ENCODE assay signal across 8 cellular contexts in genomic region chr15:50906954-50907865, GRCh38. TPM values are rescaled to one million over a fixed set of nuclear protein-coding genes. Genes with fewer than 3 reads are reported as not detected.
DNase-seq lines count a peak whose midpoint lies in the region; ATAC-seq and TF ChIP-seq lines count a peak whose summit lies in the region.

No MANE protein-coding gene starts in this region.

- no peak overlapping the region for H2BK15ac ChIP-seq in neuronal stem cell (ENCODE audit: low read length)

- H4K20me1 ChIP-seq in KMS-11 (ENCODE audit: insufficient read depth) = no peaks in the 10 kb centered on the region

- H3K4me3 ChIP-seq in KMS-11 (IDR thresholded peaks at IDR 0.05; ENCODE audit: insufficient read depth, low read depth, low read length) = no peak overlapping the region
- H3K4me3 ChIP-seq in endocrine pancreas (ENCODE audit: control insufficient read depth, insufficient read depth, low read length) = peak overlapping the region; percentile 94
- peak overlapping the region; percentile 80 to 86 for H3K4me3 ChIP-seq in neuronal stem cell (ENCODE audit: low read length in 2 of 2)
- peak overlapping the region; percentile 87 to 97 for H3K4me3 ChIP-seq in testis

- no peak overlapping the region for H4K8ac ChIP-seq in neuronal stem cell (ENCODE audit: low read depth, low read length)

- H3K4me1 ChIP-seq in KMS-11 (ENCODE audit: low read depth, poor library complexity, severe bottlenecking) (peaks cover 18% of the 10 kb centered on the region), endocrine pancreas (ENCODE audit: control insufficient read depth, insufficient read depth, low read length) (no peaks in the 10 kb centered on the region), neuronal stem cell (ENCODE audit: control insufficient read depth in 2 of 2, insufficient read depth in 1 of 2, low read depth in 1 of 2, low read length in 2 of 2) (peaks cover 3 to 5% of the 10 kb centered on the region in 2 donors), testis (peaks cover 21% of the 10 kb centered on the region)

- no CpG with 5 or more reads among the region's 23 CpGs for WGBS in neuronal stem cell (ENCODE audit: extremely low coverage in 2 of 2, insufficient read length in 2 of 2, insufficient replicate concordance in 1 of 2), 2 donors
- WGBS in testis, 2 donors = 32 to 38% methylated on average over 23 of the region's 23 CpGs

- no peak for TF ChIP-seq POLR2A in testis (IDR thresholded peaks at IDR 0.05)

- H3K4me2 ChIP-seq in KMS-11 = peak overlapping the region; percentile 98
- peak overlapping the region; percentile 62 for H3K4me2 ChIP-seq in neuronal stem cell (ENCODE audit: insufficient read depth, low read length, poor library complexity, severe bottlenecking)

- H2BK120ac ChIP-seq in neuronal stem cell (ENCODE audit: low read depth, low read length) = no peak overlapping the region

- H3K4ac ChIP-seq in neuronal stem cell (ENCODE audit: low read length) = no peak overlapping the region

- H3K79me2 ChIP-seq in KMS-11 (ENCODE audit: insufficient read depth, low read depth) = peaks cover 16% of the 10 kb centered on the region; the same call in 1 of the 2 replicates

- H3K9ac ChIP-seq in KMS-11 (peak overlapping the region; percentile 83), endocrine pancreas (ENCODE audit: control insufficient read depth, insufficient read depth, low read length) (peak overlapping the region; percentile 96), neuronal stem cell (ENCODE audit: low read depth, low read length, poor library complexity) (no peak overlapping the region)

- H3K79me1 ChIP-seq in neuronal stem cell (ENCODE audit: low read depth, low read length) = no peaks in the 10 kb centered on the region

- TF ChIP-seq CTCF in KMS-11 (conservative IDR thresholded peaks at IDR 0.05; ENCODE audit: low read depth, low read length) = no peak
- no peak for TF ChIP-seq CTCF in testis (IDR thresholded peaks at IDR 0.05)

- H3K27me3 ChIP-seq in KMS-11 (ENCODE audit: insufficient read depth, low read depth) = no peaks in the 10 kb centered on the region
- no peaks in the 10 kb centered on the region for H3K27me3 ChIP-seq in endocrine pancreas (ENCODE audit: control insufficient read depth, insufficient read depth, low read length)
- no peaks in the 10 kb centered on the region for H3K27me3 ChIP-seq in neuronal stem cell (ENCODE audit: control insufficient read depth in 3 of 3, insufficient read depth in 3 of 3, low read depth in 1 of 3, low read length in 3 of 3)
- H3K27me3 ChIP-seq in testis = no peaks in the 10 kb centered on the region

- H4K91ac ChIP-seq in neuronal stem cell (ENCODE audit: low read depth, low read length, poor library complexity) = no peak overlapping the region

- H2AK5ac ChIP-seq in neuronal stem cell (ENCODE audit: low read depth, low read length) = no peak overlapping the region

- H3K23ac ChIP-seq in neuronal stem cell (ENCODE audit: low read depth, low read length, poor library complexity) = no peak overlapping the region

- no peak overlapping the region for H3K18ac ChIP-seq in neuronal stem cell (ENCODE audit: low read length)

- no peak overlapping the region for H2BK12ac ChIP-seq in neuronal stem cell (ENCODE audit: low read length)

- ATAC-seq in GM21529 (IDR thresholded peaks at IDR 0.05; ENCODE audit: unreplicated experiment) = peak; percentile 62

- intact Hi-C loops in testis (cut with DNase I; ENCODE audit: low total_unique reads) = no loop called here

- peak overlapping the region; percentile 39; the same call in 1 of the 2 replicates for H3K27ac ChIP-seq in KMS-11
- no peak overlapping the region for H3K27ac ChIP-seq in neuronal stem cell (replicated peaks; ENCODE audit: low read length)
- H3K27ac ChIP-seq in testis = peak overlapping the region; percentile 89 to 97

- H3K9me3 ChIP-seq in endocrine pancreas (ENCODE audit: control insufficient read depth, low read length) (no peaks in the 10 kb centered on the region), neuronal stem cell (replicated peaks in 1 of 2; ENCODE audit: control insufficient read depth in 2 of 2, insufficient read depth in 1 of 2, low read depth in 1 of 2, low read length in 2 of 2) (no peaks in the 10 kb centered on the region), testis (no peaks in the 10 kb centered on the region)

- H2AFZ ChIP-seq in KMS-11 (ENCODE audit: low read depth) (peak overlapping the region; percentile 89), neuronal stem cell (ENCODE audit: low read length) (peak overlapping the region; percentile 99)

- H3K36me3 ChIP-seq in KMS-11 (ENCODE audit: insufficient read depth) = no peaks in the 10 kb centered on the region
- no peaks in the 10 kb centered on the region for H3K36me3 ChIP-seq in endocrine pancreas (ENCODE audit: control insufficient read depth, insufficient read depth, low read length)
- H3K36me3 ChIP-seq in neuronal stem cell (replicated peaks in 1 of 2; ENCODE audit: control insufficient read depth in 2 of 2, insufficient read depth in 2 of 2, low read length in 2 of 2) = peaks cover 0 to 15% of the 10 kb centered on the region in 2 donors
- no peaks in the 10 kb centered on the region for H3K36me3 ChIP-seq in testis (ENCODE audit: low read depth, missing control alignments)

- DNase-seq in DMS53 (lab: John Stamatoyannopoulos, UW) (peak; percentile 57), neuronal stem cell (ENCODE audit: low spot score) (no peak), testis (no peak), NCI-H1436 treated with DMSO at 0.1 percent for 48 hours (lab: John Stamatoyannopoulos, UW) (no peak)
- DNase-seq in activated CD8-positive, alpha-beta memory T cell treated with anti-CD3 and anti-CD28 coated beads for 1 hour (ENCODE audit: extremely low read depth in 1 of 2, low read depth in 1 of 2) = peak; percentile 43 to 49

- H3K14ac ChIP-seq in neuronal stem cell (ENCODE audit: low read length) = no peak overlapping the region

- no peak overlapping the region for H2BK5ac ChIP-seq in neuronal stem cell (ENCODE audit: low read length)

RNA-seq across cellular contexts. Expression of gene AP4E1, which starts 1.3 kb away (rescaled TPM):
- 3.5 TPM for polyA plus RNA-seq in neuronal stem cell (2013, experiment 1 of 2)
- polyA plus RNA-seq in neuronal stem cell (2013, experiment 2 of 2) = 3.9 TPM
- 10 to 100 TPM; 11.3 to 11.8 TPM for total RNA-seq in testis
- polyA plus RNA-seq in testis (ENCODE audit: insufficient read depth, low read depth, low replicate concordance) = 8.1 TPM

Comparison
In these comparisons a context has a peak if more than half of its experiments do, and no peak if none do; other contexts are left out.
1. DNase-seq: peak in DMS53 (single experiment) and activated CD8-positive, alpha-beta memory T cell treated with anti-CD3 and anti-CD28 coated beads for 1 hour (2 of 2); none in neuronal stem cell (single experiment), testis (single experiment) and NCI-H1436 treated with DMSO at 0.1 percent for 48 hours (single experiment).